In genomic region chr1:162605225-162605927, GRCh38 we compare ENCODE assay signal across 12 cellular contexts. TPM values are rescaled to one million over a fixed set of nuclear protein-coding genes. Genes with fewer than 3 reads are reported as not detected.
DNase-seq lines count a peak whose midpoint lies in the region; ATAC-seq and TF ChIP-seq lines count a peak whose summit lies in the region.
"Had no signal": no experiment of that assay in that cellular context is flagged by ENCODE, and none has a peak within 500 bp of the region (broad histone marks: within the 10 kb centered on the region; RNA-seq: fewer than 3 reads in every experiment).

No MANE protein-coding gene starts in this region.

- TF ChIP-seq POLR2A in gastrocnemius medialis (IDR thresholded peaks at IDR 0.05), result no peak

- no peaks in the 10 kb centered on the region for H3F3A ChIP-seq in smooth muscle cell (ENCODE audit: low read depth)

- H3K4me2 ChIP-seq in smooth muscle cell, result peak overlapping the region; percentile 1

- no peak overlapping the region for H2AFZ ChIP-seq in smooth muscle cell (ENCODE audit: low read depth)

- DNase-seq in EH (ENCODE audit: low read depth) (peak; percentile 92), fibroblast of the aortic adventitia (ENCODE audit: low read depth) (peak; percentile 94), smooth muscle cell (lab: John Stamatoyannopoulos, UW; ENCODE audit: unreplicated experiment) (no peak), gastrocnemius medialis (no peak), colonic mucosa (no peak)
- no peak for DNase-seq in T-helper 2 cell treated with Interferon-gamma antibody and Interleukin-4, amounts not matched to agents 5 μg/mL and 100 μg/mL, for 36 hours (ENCODE audit: low spot score)
- DNase-seq: DND-41, NCI-H446 treated with DMSO at 0.1 percent for 48 hours, posterior cingulate gyrus had no signal

- no peak overlapping the region for H3K4me3 Mint-ChIP-seq in T-helper 2 cell treated with Interferon-gamma antibody and Interleukin-4, amounts not matched to agents 5 μg/mL and 100 μg/mL, for 36 hours
- H3K4me3 Mint-ChIP-seq: IgD-negative memory B cell had no signal

- peaks cover 3% of the 10 kb centered on the region for H4K20me1 ChIP-seq in smooth muscle cell (ENCODE audit: low read depth)

- H3K9me3 ChIP-seq in smooth muscle cell (replicated peaks; ENCODE audit: low read depth), result no peaks in the 10 kb centered on the region
- H3K9me3 ChIP-seq in gastrocnemius medialis, result no peaks in the 10 kb centered on the region
- no peaks in the 10 kb centered on the region for H3K9me3 ChIP-seq in colonic mucosa

- no peaks in the 10 kb centered on the region for H3K4me1 Mint-ChIP-seq in T-helper 2 cell treated with Interferon-gamma antibody and Interleukin-4, amounts not matched to agents 5 μg/mL and 100 μg/mL, for 36 hours (ENCODE audit: low read depth)
- H3K4me1 Mint-ChIP-seq: IgD-negative memory B cell had no signal

- H3K79me2 ChIP-seq in smooth muscle cell (ENCODE audit: low read depth), result no peaks in the 10 kb centered on the region

- H3K9me3 Mint-ChIP-seq in T-helper 2 cell treated with Interferon-gamma antibody and Interleukin-4, amounts not matched to agents 5 μg/mL and 100 μg/mL, for 36 hours, result no peaks in the 10 kb centered on the region
- H3K9me3 Mint-ChIP-seq: IgD-negative memory B cell had no signal

- H3K4me1 ChIP-seq in smooth muscle cell (ENCODE audit: low read depth), result no peaks in the 10 kb centered on the region
- H3K4me1 ChIP-seq in gastrocnemius medialis, result no peaks in the 10 kb centered on the region
- no peaks in the 10 kb centered on the region for H3K4me1 ChIP-seq in colonic mucosa

- 98% methylated on average over 3 of the region's 3 CpGs for WGBS in smooth muscle cell (ENCODE audit: low lambda C conversion rate)

- TF ChIP-seq CTCF in fibroblast of the aortic adventitia (IDR thresholded peaks at IDR 0.05; ENCODE audit: insufficient read depth, low read length) (no peak), smooth muscle cell (IDR thresholded peaks at IDR 0.05; ENCODE audit: borderline replicate concordance, insufficient read depth, poor library complexity, severe bottlenecking) (no peak), gastrocnemius medialis (IDR thresholded peaks at IDR 0.05 in 4 of 5, conservative IDR thresholded peaks at IDR 0.05 in 1 of 5) (no peak), colonic mucosa (IDR thresholded peaks at IDR 0.05) (no peak)

- H3K27me3 ChIP-seq in smooth muscle cell (ENCODE audit: low read depth) (no peaks in the 10 kb centered on the region), gastrocnemius medialis (no peaks in the 10 kb centered on the region), colonic mucosa (no peaks in the 10 kb centered on the region)

- ATAC-seq in SK-N-SH treated with all-trans-retinoic acid at 6 μM for 48 hours, result peak; percentile 78
- ATAC-seq in gastrocnemius medialis, result no peak
- no peak for ATAC-seq in HG03460 (IDR thresholded peaks at IDR 0.05; ENCODE audit: unreplicated experiment)

- H3K27ac ChIP-seq in smooth muscle cell (ENCODE audit: low read depth) (no peak overlapping the region), gastrocnemius medialis (peak overlapping the region in 1 of 4 donors; percentile 11), colonic mucosa (no peak overlapping the region)

- H3K27me3 Mint-ChIP-seq in T-helper 2 cell treated with Interferon-gamma antibody and Interleukin-4, amounts not matched to agents 5 μg/mL and 100 μg/mL, for 36 hours (ENCODE audit: low read depth), result no peaks in the 10 kb centered on the region
- H3K27me3 Mint-ChIP-seq: IgD-negative memory B cell had no signal

- intact Hi-C loops in gastrocnemius medialis (cut with DNase I; ENCODE audit: low total_unique reads) (no loop called here), colonic mucosa (cut with DNase I) (no loop called here)

- in situ Hi-C loops in gastrocnemius medialis (cut with MboI; ENCODE audit: low sequenced_read_pairs in 4 of 4), result loop anchor here in 1 of 4 donors (25.0 kb wide), 1 partner anchor 182 kb away; the partner anchor contains the start of gene HSD17B7

- H3K36me3 ChIP-seq in smooth muscle cell (ENCODE audit: low read depth) (no peaks in the 10 kb centered on the region), gastrocnemius medialis (peaks cover 0 to 11% of the 10 kb centered on the region in 2 donors), colonic mucosa (peaks cover 2% of the 10 kb centered on the region)

- H3K4me3 ChIP-seq in fibroblast of the aortic adventitia (ENCODE audit: low read depth, low read length) (no peak overlapping the region), smooth muscle cell (no peak overlapping the region), gastrocnemius medialis (no peak overlapping the region), colonic mucosa (no peak overlapping the region)

- H3K27ac Mint-ChIP-seq in T-helper 2 cell treated with Interferon-gamma antibody and Interleukin-4, amounts not matched to agents 5 μg/mL and 100 μg/mL, for 36 hours, result no peak overlapping the region
- H3K27ac Mint-ChIP-seq: IgD-negative memory B cell had no signal

- H3K9ac ChIP-seq in smooth muscle cell (ENCODE audit: low read depth) (no peak overlapping the region), colonic mucosa (ENCODE audit: low read depth in 2 of 2, low read length in 2 of 2) (no peak overlapping the region)

- peaks cover 13% of the 10 kb centered on the region for H3K36me3 Mint-ChIP-seq in T-helper 2 cell treated with Interferon-gamma antibody and Interleukin-4, amounts not matched to agents 5 μg/mL and 100 μg/mL, for 36 hours (ENCODE audit: low read depth)

TF ChIP-seq in SK-N-SH treated with all-trans-retinoic acid at 6 μM for 48 hours, 23 proteins besides CTCF, POLR2A, EP300 and RAD21:
- 0 out of 2 replicates have a peak, but pooled peaks have one; percentile 20 for TF ChIP-seq RARB (CRISPR knock-in tag; IDR thresholded peaks at IDR 0.05)
- TF ChIP-seq, protein P1, sequence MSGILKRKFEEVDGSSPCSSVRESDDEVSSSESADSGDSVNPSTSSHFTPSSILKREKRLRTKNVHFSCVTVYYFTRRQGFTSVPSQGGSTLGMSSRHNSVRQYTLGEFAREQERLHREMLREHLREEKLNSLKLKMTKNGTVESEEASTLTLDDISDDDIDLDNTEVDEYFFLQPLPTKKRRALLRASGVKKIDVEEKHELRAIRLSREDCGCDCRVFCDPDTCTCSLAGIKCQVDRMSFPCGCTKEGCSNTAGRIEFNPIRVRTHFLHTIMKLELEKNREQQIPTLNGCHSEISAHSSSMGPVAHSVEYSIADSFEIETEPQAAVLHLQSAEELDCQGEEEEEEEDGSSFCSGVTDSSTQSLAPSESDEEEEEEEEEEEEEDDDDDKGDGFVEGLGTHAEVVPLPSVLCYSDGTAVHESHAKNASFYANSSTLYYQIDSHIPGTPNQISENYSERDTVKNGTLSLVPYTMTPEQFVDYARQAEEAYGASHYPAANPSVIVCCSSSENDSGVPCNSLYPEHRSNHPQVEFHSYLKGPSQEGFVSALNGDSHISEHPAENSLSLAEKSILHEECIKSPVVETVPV (CRISPR knock-in tag; IDR thresholded peaks at IDR 0.05), result no peak
- TF ChIP-seq TOX (CRISPR knock-in tag; IDR thresholded peaks at IDR 0.05; ENCODE audit: borderline replicate concordance), result peak; percentile 85; the same call in 1 of the 2 replicates
- no peak for TF ChIP-seq ZNF8 (CRISPR knock-in tag; IDR thresholded peaks at IDR 0.05)
- TF ChIP-seq ZC3H10 (CRISPR knock-in tag; IDR thresholded peaks at IDR 0.05), result peak; percentile 93
TF ChIP-seq in SK-N-SH treated with all-trans-retinoic acid at 6 μM for 48 hours: peak in this region for 3.

RNA-seq across cellular contexts. Expression of gene DDR2, which starts 26.9 kb away (rescaled TPM):
- total RNA-seq in fibroblast of the aortic adventitia (ENCODE audit: low replicate concordance) (356 and 379 TPM in 2 replicates), smooth muscle cell (24.5 and 26.5 TPM in 2 replicates), gastrocnemius medialis (10 to 100 TPM in 2 of 4 donors, 1 to 10 TPM in 2; 9.8 to 15.4 (median 10.6) TPM), colonic mucosa (10 to 100 TPM in 1 of 2 donors, 1 to 10 TPM in 1; 7.6 to 26.5 TPM)
- 8.1 and 13.3 TPM in 2 replicates for polyA plus RNA-seq in smooth muscle cell

RNA-seq across cellular contexts. Expression of gene UAP1, which starts 43.9 kb away (rescaled TPM):
- total RNA-seq in fibroblast of the aortic adventitia (ENCODE audit: low replicate concordance) (109 and 112 TPM in 2 replicates), smooth muscle cell (83.8 and 92.4 TPM in 2 replicates), gastrocnemius medialis (10 to 100 TPM; 29.2 to 57.3 (median 43.2) TPM), colonic mucosa (100 to 1,000 TPM in 1 of 2 donors, 10 to 100 TPM in 1; 79.5 to 144 TPM)
- polyA plus RNA-seq in smooth muscle cell, result 57.4 and 64.2 TPM in 2 replicates

Comparison
In these comparisons a context has a peak if more than half of its experiments do, and no peak if none do; other contexts are left out.
1. DNase-seq: peak in EH (single experiment) and fibroblast of the aortic adventitia (single experiment); none in smooth muscle cell (single experiment), gastrocnemius medialis (0 of 2), T-helper 2 cell treated with Interferon-gamma antibody and Interleukin-4, amounts not matched to agents 5 μg/mL and 100 μg/mL, for 36 hours (single experiment) and colonic mucosa (single experiment).
2. RNA of gene DDR2, which starts 26.9 kb away (total RNA-seq): 356 to 379 TPM in fibroblast of the aortic adventitia; 7.6 to 26.5 TPM in colonic mucosa, 24.5 to 26.5 TPM in smooth muscle cell and 9.8 to 15.4 TPM in gastrocnemius medialis; every median in the first group is over 10 times any median in the second.